Comparison of ENCODE assay signal across 1 cellular context in genomic region chr22:46762238-46763050, GRCh38.
TF ChIP-seq lines count a peak whose summit lies in the region.

TSS of gene TBC1D22A (plus strand) at chr22:46762650. CDS start at chr22:46762787, 137 bp downstream.

TF ChIP-seq in K562, 482 proteins besides CTCF, POLR2A, EP300 and RAD21 (continued from another document and continues in another):
- TF ChIP-seq ZMIZ1 (IDR thresholded peaks at IDR 0.05; ENCODE audit: low read depth in 2 of 2, low read length in 2 of 2) (peak in 1 of 2 experiments; percentile 26; a peak in 1 of 4 replicates), TAF9B (IDR thresholded peaks at IDR 0.05; ENCODE audit: partially characterized antibody) (peak; percentile 79), SAP30 (IDR thresholded peaks at IDR 0.05; ENCODE audit: borderline replicate concordance, insufficient read depth, low read depth, low read length, poor library complexity, severe bottlenecking) (peak; percentile 70), EP400 (IDR thresholded peaks at IDR 0.05) (peak; percentile 96), ZFP91 (CRISPR knock-in tag; IDR thresholded peaks at IDR 0.05) (peak; percentile 68; the same call in 1 of the 2 replicates), DPF2 (IDR thresholded peaks at IDR 0.05) (peak; percentile 18; the same call in 1 of the 2 replicates), CBFB (CRISPR knock-in tag; IDR thresholded peaks at IDR 0.05) (no peak), GTF2F1 (IDR thresholded peaks at IDR 0.05; ENCODE audit: low read depth, low read length) (0 out of 2 replicates have a peak, but pooled peaks have one; percentile 47), E2F6 (IDR thresholded peaks at IDR 0.05; ENCODE audit: borderline replicate concordance in 1 of 2, extremely low read depth in 1 of 2, insufficient read depth in 1 of 2, insufficient read length in 1 of 2, low read depth in 1 of 2, low read length in 1 of 2, poor library complexity in 1 of 2, severe bottlenecking in 1 of 2) (peak in 1 of 2 experiments; percentile 43), STAT5A (IDR thresholded peaks at IDR 0.05; ENCODE audit: borderline replicate concordance, low read length) (no peak), EGR1 (conservative IDR thresholded peaks at IDR 0.05) (peak; percentile 71), KDM4B (IDR thresholded peaks at IDR 0.05; ENCODE audit: borderline replicate concordance in 2 of 2, low read depth in 1 of 2) (peak in 1 of 2 experiments; percentile 80; a peak in 1 of 4 replicates), BCOR (IDR thresholded peaks at IDR 0.05) (no peak), CHD4 (IDR thresholded peaks at IDR 0.05; ENCODE audit: insufficient read depth, insufficient replicate concordance, low read depth, low read length, poor library complexity, severe bottlenecking) (no peak), TBP (optimal IDR thresholded peaks at IDR 0.05; ENCODE audit: low read depth, low read length) (peak; percentile 97), NR4A1 (CRISPR knock-in tag; IDR thresholded peaks at IDR 0.05) (no peak), NR4A1 (tag; IDR thresholded peaks at IDR 0.05) (0 out of 2 replicates have a peak, but pooled peaks have one; percentile 33), XRCC5 (IDR thresholded peaks at IDR 0.05; ENCODE audit: low read depth, low read length) (0 out of 2 replicates have a peak, but pooled peaks have one; percentile 65), ZNF57 (CRISPR knock-in tag; IDR thresholded peaks at IDR 0.05) (no peak), MTA1 (IDR thresholded peaks at IDR 0.05; ENCODE audit: borderline replicate concordance) (peak; percentile 98), NELFE (IDR thresholded peaks at IDR 0.05; ENCODE audit: insufficient read depth, insufficient read length) (peak; percentile 56), SRSF3 (IDR thresholded peaks at IDR 0.05; ENCODE audit: insufficient read depth, low read length) (0 out of 2 replicates have a peak, but pooled peaks have one; percentile 44), CREM (IDR thresholded peaks at IDR 0.05; ENCODE audit: low read depth) (peak; percentile 99), TGIF2 (CRISPR knock-in tag; IDR thresholded peaks at IDR 0.05) (no peak), RBM34 (IDR thresholded peaks at IDR 0.05; ENCODE audit: borderline replicate concordance, insufficient read depth, low read length) (no peak), NR2C2 (CRISPR knock-in tag; IDR thresholded peaks at IDR 0.05) (peak; percentile 98), NR2C2 (tag; IDR thresholded peaks at IDR 0.05) (peak; percentile 99), ZNF586 (CRISPR knock-in tag; conservative IDR thresholded peaks at IDR 0.05) (no peak), KDM5B (IDR thresholded peaks at IDR 0.05; ENCODE audit: insufficient replicate concordance, low read depth, low read length) (peak; percentile 90), TEAD1 (CRISPR knock-in tag; IDR thresholded peaks at IDR 0.05) (no peak), NR2C1 (IDR thresholded peaks at IDR 0.05) (peak; percentile 100), NR2C1 (tag; IDR thresholded peaks at IDR 0.05) (peak; percentile 99), HDAC1 (IDR thresholded peaks at IDR 0.05) (peak in 1 of 2 experiments; percentile 93; a peak in 2 of 4 replicates), ZNF436 (CRISPR knock-in tag; IDR thresholded peaks at IDR 0.05) (no peak), SP2 (IDR thresholded peaks at IDR 0.05; ENCODE audit: extremely low read depth, low read depth, low read length, poor library complexity, severe bottlenecking) (peak; percentile 51), HDAC3 (IDR thresholded peaks at IDR 0.05; ENCODE audit: borderline replicate concordance, partially characterized antibody) (no peak), YBX1 (IDR thresholded peaks at IDR 0.05) (no peak), ZNF445 (CRISPR knock-in tag; IDR thresholded peaks at IDR 0.05; ENCODE audit: low read depth) (no peak), TBL1XR1 (IDR thresholded peaks at IDR 0.05; ENCODE audit: low read length in 2 of 2) (peak in 1 of 2 experiments; percentile 88; a peak in 2 of 4 replicates), PHF20 (IDR thresholded peaks at IDR 0.05; ENCODE audit: partially characterized antibody) (peak; percentile 94), MNT (conservative IDR thresholded peaks at IDR 0.05) (peak; percentile 90 to 97), ZKSCAN1 (IDR thresholded peaks at IDR 0.05; ENCODE audit: low read depth, low read length) (0 out of 2 replicates have a peak, but pooled peaks have one; percentile 44), MYC (IDR thresholded peaks at IDR 0.05; ENCODE audit: low read depth, low read length) (peak; percentile 98), MYC (CRISPR knock-in tag; IDR thresholded peaks at IDR 0.05; ENCODE audit: borderline replicate concordance, low read depth) (no peak), MTA2 (IDR thresholded peaks at IDR 0.05; ENCODE audit: low read depth) (peak; percentile 81), ZNF431 (CRISPR knock-in tag; IDR thresholded peaks at IDR 0.05) (no peak), YY1 (IDR thresholded peaks at IDR 0.05; ENCODE audit: borderline replicate concordance in 1 of 3, control insufficient read depth in 1 of 3, extremely low read depth in 1 of 3, insufficient read depth in 3 of 3, insufficient read length in 1 of 3, insufficient replicate concordance in 2 of 3, low read depth in 1 of 3, low read length in 2 of 3) (peak in 1 of 3 experiments; percentile 60), TSHZ1 (CRISPR knock-in tag; IDR thresholded peaks at IDR 0.05) (no peak), E2F8 (IDR thresholded peaks at IDR 0.05; ENCODE audit: low read depth, partially characterized antibody) (peak; percentile 96), SRSF1 (IDR thresholded peaks at IDR 0.05; ENCODE audit: low read depth, low read length) (peak; percentile 82; the same call in 1 of the 2 replicates), FOXJ3 (CRISPR knock-in tag; IDR thresholded peaks at IDR 0.05) (no peak), POLR2AphosphoS5 (IDR thresholded peaks at IDR 0.05; ENCODE audit: control insufficient read depth, insufficient read depth, low read depth, low read length) (peak; percentile 86), TAF1 (IDR thresholded peaks at IDR 0.05; ENCODE audit: control insufficient read depth, extremely low read depth, insufficient read depth, low read length, severe bottlenecking) (peak; percentile 86), ZNF511 (CRISPR knock-in tag; IDR thresholded peaks at IDR 0.05) (no peak), U2AF2 (optimal IDR thresholded peaks at IDR 0.05; ENCODE audit: low read depth, low read length) (no peak)
